21 cellular contexts compared by ENCODE assay signal in genomic region chr10:97013983-97014382, GRCh38.
DNase-seq lines count a peak whose midpoint lies in the region; ATAC-seq, FAIRE-seq and TF ChIP-seq lines count a peak whose summit lies in the region.
"Had no signal": no experiment of that assay in that cellular context is flagged by ENCODE, and none has a peak within 500 bp of the region (broad histone marks: within the 10 kb centered on the region; RNA-seq: fewer than 3 reads in every experiment).

No MANE protein-coding gene starts in this region.

- BruUV-seq in K562 (replicated peaks; lab: Mats Ljungman, UMichigan) = no TSS peak

- H3K4me3 ChIP-seq in K562 = no peak overlapping the region

- no peak for ATAC-seq in natural killer cell treated with Interleukin-12 subunit alpha and Interleukin-12 subunit beta and Interleukin-15 and Interleukin-18, amount 100 ng/mL, for 72 hours
- no peak for ATAC-seq in natural killer cell
- no peak for ATAC-seq in K562
- ATAC-seq: CD8-positive, alpha-beta T cell had no signal

- FAIRE-seq in K562 (lab: Jason Lieb, UNC) = no peak
- FAIRE-seq: A204.1, D721Med, G401.6, GM12891 had no signal

- H4K20me1 ChIP-seq in K562 (replicated peaks; ENCODE audit: control insufficient read depth, insufficient read depth, low read length) = no peaks in the 10 kb centered on the region

- H2AFZ ChIP-seq in K562 (ENCODE audit: low read depth, low read length) = no peak overlapping the region

- in situ Hi-C loops in K562 (cut with MboI) = no loop called here

- peaks cover 4 to 29% of the 10 kb centered on the region in 2 experiments; a peak in 4 of 5 replicates for H3K27me3 ChIP-seq in K562 (ENCODE audit: control insufficient read depth in 2 of 2, insufficient read depth in 2 of 2, low read length in 2 of 2)

- peak; percentile 38 for DNase-seq in natural killer cell treated with Interleukin-12 subunit alpha and Interleukin-12 subunit beta and Interleukin-15 and Interleukin-18, amount 100 ng/mL, for 72 hours (ENCODE audit: low spot score)
- DNase-seq in natural killer cell (no peak), K562 (ENCODE audit: extremely low read depth in 1 of 4, low spot score in 3 of 4) (no peak), mesenteric fat pad (ENCODE audit: low spot score) (peak; percentile 33), NCI-H2196 (lab: John Stamatoyannopoulos, UW; ENCODE audit: unreplicated experiment) (no peak), NCI-H526 (lab: John Stamatoyannopoulos, UW) (no peak), AG08395 (ENCODE audit: low spot score) (no peak)
- DNase-seq: CD8-positive, alpha-beta T cell; COR-L47; DMS153; DMS79 treated with DMSO at 0.1 percent for 48 hours; EL; GOT3; HCEC 1CT; HFFc6 had no signal

- POLR2A ChIA-PET in K562 (lab: Yijun Ruan, JAX) = interaction anchor here (0.6 kb wide), 1 partner anchor 147 kb away, joined by 3 read pairs; no protein-coding TSS in a partner anchor

- no peaks in the 10 kb centered on the region for H3K9me1 ChIP-seq in K562 (ENCODE audit: control insufficient read depth, insufficient read depth, low read length)

- no peak overlapping the region for H3K4me3 Mint-ChIP-seq in natural killer cell treated with Interleukin-12 subunit alpha and Interleukin-12 subunit beta and Interleukin-15 and Interleukin-18, amount 100 ng/mL, for 72 hours
- H3K4me3 Mint-ChIP-seq in natural killer cell = no peak overlapping the region
- H3K4me3 Mint-ChIP-seq: CD14-positive monocyte; CD8-positive, alpha-beta T cell; HFFc6; IgD-negative memory B cell had no signal

- no peaks in the 10 kb centered on the region for H3K9me3 Mint-ChIP-seq in natural killer cell treated with Interleukin-12 subunit alpha and Interleukin-12 subunit beta and Interleukin-15 and Interleukin-18, amount 100 ng/mL, for 72 hours
- no peaks in the 10 kb centered on the region for H3K9me3 Mint-ChIP-seq in natural killer cell
- H3K9me3 Mint-ChIP-seq: CD8-positive, alpha-beta T cell; HFFc6 had no signal

- H3K36me3 ChIP-seq in K562 (ENCODE audit: control insufficient read depth, insufficient read depth, low read length) = no peaks in the 10 kb centered on the region

- no peaks in the 10 kb centered on the region for H3K9me3 ChIP-seq in K562 (replicated peaks; ENCODE audit: control insufficient read depth, insufficient read depth, low read depth, low read length)

- no peak for TF ChIP-seq CTCF in natural killer cell (IDR thresholded peaks at IDR 0.05)
- no peak for TF ChIP-seq CTCF in K562 (IDR thresholded peaks at IDR 0.05 in 2 of 3, conservative IDR thresholded peaks at IDR 0.05 in 1 of 3; ENCODE audit: insufficient read depth in 2 of 3, low read depth in 1 of 3, low read length in 3 of 3)

- no peak overlapping the region for H3K27ac ChIP-seq in K562 (ENCODE audit: extremely low read depth, low read depth, low read length)

- intact Hi-C loops in natural killer cell (cut with micrococcal nuclease) (no loop called here), K562 (cut with micrococcal nuclease) (no loop called here)

- no peak overlapping the region for H3K9ac ChIP-seq in K562 (ENCODE audit: insufficient read depth in 1 of 2, low read depth in 2 of 2, low read length in 2 of 2)

- TF ChIP-seq POLR2A in K562 (conservative IDR thresholded peaks at IDR 0.05) = no peak

- 0% methylated on average over 3 of the region's 8 CpGs for WGBS in K562 (ENCODE audit: insufficient coverage, low coverage, missing lambda C conversion rate)

- H3K27me3 Mint-ChIP-seq in natural killer cell treated with Interleukin-12 subunit alpha and Interleukin-12 subunit beta and Interleukin-15 and Interleukin-18, amount 100 ng/mL, for 72 hours = no peaks in the 10 kb centered on the region
- H3K27me3 Mint-ChIP-seq in natural killer cell (ENCODE audit: low read depth in 2 of 2) = no peaks in the 10 kb centered on the region

- peaks cover 11 to 21% of the 10 kb centered on the region in 2 donors for H3K4me1 Mint-ChIP-seq in natural killer cell treated with Interleukin-12 subunit alpha and Interleukin-12 subunit beta and Interleukin-15 and Interleukin-18, amount 100 ng/mL, for 72 hours (ENCODE audit: low read depth in 2 of 2)
- peaks cover 7 to 23% of the 10 kb centered on the region in 2 donors for H3K4me1 Mint-ChIP-seq in natural killer cell

- TF ChIP-seq RAD21 in K562 (CRISPR knock-in tag; conservative IDR thresholded peaks at IDR 0.05 in 1 of 2, IDR thresholded peaks at IDR 0.05 in 1 of 2) = no peak

- H3K36me3 Mint-ChIP-seq in natural killer cell treated with Interleukin-12 subunit alpha and Interleukin-12 subunit beta and Interleukin-15 and Interleukin-18, amount 100 ng/mL, for 72 hours = no peaks in the 10 kb centered on the region
- H3K36me3 Mint-ChIP-seq in natural killer cell = no peaks in the 10 kb centered on the region
- H3K36me3 Mint-ChIP-seq: CD14-positive monocyte; CD8-positive, alpha-beta T cell had no signal

- H3K4me2 ChIP-seq in K562 (ENCODE audit: insufficient read depth, low read length) = no peak overlapping the region

- no peak for TF ChIP-seq EP300 in K562 (IDR thresholded peaks at IDR 0.05; ENCODE audit: low read length)

- peaks cover 0 to 4% of the 10 kb centered on the region in 2 experiments; a peak in 1 of 5 replicates for H3K4me1 ChIP-seq in K562 (replicated peaks in 1 of 2; ENCODE audit: control insufficient read depth in 2 of 2, insufficient read depth in 2 of 2, low read length in 2 of 2)

- CTCF ChIA-PET in K562 (lab: Yijun Ruan, JAX; ENCODE audit: low intra/inter-chr PET ratio) = no interaction called here

- H3K27ac Mint-ChIP-seq in natural killer cell treated with Interleukin-12 subunit alpha and Interleukin-12 subunit beta and Interleukin-15 and Interleukin-18, amount 100 ng/mL, for 72 hours = peak overlapping the region in 1 of 2 donors; percentile 86
- H3K27ac Mint-ChIP-seq in natural killer cell = no peak overlapping the region
- H3K27ac Mint-ChIP-seq: CD8-positive, alpha-beta T cell; HFFc6; IgD-negative memory B cell had no signal

- no peaks in the 10 kb centered on the region for H3K79me2 ChIP-seq in K562 (ENCODE audit: control insufficient read depth, insufficient read depth, low read length)

TF ChIP-seq in K562, 482 proteins besides CTCF, POLR2A, EP300 and RAD21:
- TF ChIP-seq RFX7 (CRISPR knock-in tag; IDR thresholded peaks at IDR 0.05) (no peak), ZNF263 (CRISPR knock-in tag; IDR thresholded peaks at IDR 0.05; ENCODE audit: borderline replicate concordance) (peak; percentile 53; the same call in 1 of the 2 replicates), ZBED1 (IDR thresholded peaks at IDR 0.05) (no peak), ZNF384 (IDR thresholded peaks at IDR 0.05; ENCODE audit: low read depth, low read length) (no peak), ATF3 (IDR thresholded peaks at IDR 0.05) (no peak), ATF3 (CRISPR knock-in tag; conservative IDR thresholded peaks at IDR 0.05) (no peak)

Comparison
In these comparisons a context has a peak if more than half of its experiments do, and no peak if none do; other contexts are left out.
1. DNase-seq: peak in natural killer cell treated with Interleukin-12 subunit alpha and Interleukin-12 subunit beta and Interleukin-15 and Interleukin-18, amount 100 ng/mL, for 72 hours (single experiment) and mesenteric fat pad (single experiment); none in natural killer cell (single experiment), K562 (0 of 4), NCI-H2196 (single experiment), NCI-H526 (0 of 2) and AG08395 (single experiment).